ENCODE assay signal across 8 cellular contexts in genomic region chr18:48676756-48677368, GRCh38.
A peak's percentile ranks its signal among the peaks of the same experiment; 100 is the strongest.
DNase-seq lines count a peak whose midpoint lies in the region; ATAC-seq, FAIRE-seq and TF ChIP-seq lines count a peak whose summit lies in the region.

No MANE protein-coding gene starts in this region.

- peak; percentile 97 for TF ChIP-seq CTCF in endodermal cell (conservative IDR thresholded peaks at IDR 0.05)

- no peak for ATAC-seq in HG03521 (IDR thresholded peaks at IDR 0.05; ENCODE audit: unreplicated experiment)

- H3K4me3 Mint-ChIP-seq in endodermal cell = no peak overlapping the region

- no peak overlapping the region for H3K27ac ChIP-seq in endodermal cell (ENCODE audit: low read depth, low read length)

- TF ChIP-seq POLR2A in H54 (IDR thresholded peaks at IDR 0.05; ENCODE audit: low read depth, low read length) = no peak

- no peaks in the 10 kb centered on the region for H3K9me3 ChIP-seq in endodermal cell (ENCODE audit: control insufficient read depth, low read length)

- no peaks in the 10 kb centered on the region for H3K4me1 ChIP-seq in endodermal cell (ENCODE audit: control insufficient read depth, insufficient read depth, low read length)

- no peak overlapping the region for H3K4me3 ChIP-seq in endodermal cell (ENCODE audit: low read length)

- H3K4me1 Mint-ChIP-seq in endodermal cell = peaks cover 1% of the 10 kb centered on the region

- no peaks in the 10 kb centered on the region for H3K27me3 Mint-ChIP-seq in endodermal cell (ENCODE audit: insufficient read depth)

- H3K36me3 ChIP-seq in endodermal cell (ENCODE audit: control insufficient read depth, insufficient read depth, low read length) = peaks cover 3% of the 10 kb centered on the region

- no peaks in the 10 kb centered on the region for H3K27me3 ChIP-seq in endodermal cell (ENCODE audit: control insufficient read depth, insufficient read depth, low read length, poor library complexity, severe bottlenecking)

- H3K27ac Mint-ChIP-seq in endodermal cell = no peak overlapping the region

- no peak for FAIRE-seq in H54 (lab: Jason Lieb, UNC)

- no peaks in the 10 kb centered on the region for H3K36me3 Mint-ChIP-seq in endodermal cell (ENCODE audit: low read depth)

- no peaks in the 10 kb centered on the region for H3K9me3 Mint-ChIP-seq in endodermal cell

- WGBS in endodermal cell (ENCODE audit: insufficient coverage in 1 of 2, insufficient read length in 1 of 2), 2 experiments = 54% methylated on average over 9 to 17 of the region's 17 CpGs

- peak; percentile 75 for DNase-seq in COR-L47 (lab: John Stamatoyannopoulos, UW)
- DNase-seq in H54 (ENCODE audit: insufficient read length, low spot score) = peak; percentile 38
- DNase-seq in NCI-H510A treated with DMSO at 0.1 percent for 48 hours (lab: John Stamatoyannopoulos, UW) = peak; percentile 25
- DNase-seq in activated CD8-positive, alpha-beta memory T cell treated with anti-CD3 and anti-CD28 coated beads for 48 hours (ENCODE audit: low read depth in 2 of 3, low spot score in 2 of 3) = peak; percentile 31 to 63 (median 47)
- peak; percentile 92 for DNase-seq in endodermal cell
- DNase-seq in middle frontal gyrus (ENCODE audit: extremely low spot score, low spot score) = peak; percentile 31
- DNase-seq in stimulated activated CD8-positive, alpha-beta memory T cell treated with anti-CD3 and anti-CD28 coated beads, Interleukin-4, amount 100 ng/mL, for 48 hours = peak; percentile 84

- H3K9ac ChIP-seq in endodermal cell (ENCODE audit: extremely low read depth, low read length, poor library complexity, severe bottlenecking) = no peak overlapping the region

Comparison
In these comparisons a context has a peak if more than half of its experiments do, and no peak if none do; other contexts are left out.
1. DNase-seq: peak in every context shown above with its lines; median percentile 92 in endodermal cell; 84 in stimulated activated CD8-positive, alpha-beta memory T cell treated with anti-CD3 and anti-CD28 coated beads, Interleukin-4, amount 100 ng/mL, for 48 hours; 75 in COR-L47; 47 in activated CD8-positive, alpha-beta memory T cell treated with anti-CD3 and anti-CD28 coated beads for 48 hours; 38 in H54; 31 in middle frontal gyrus; 25 in NCI-H510A treated with DMSO at 0.1 percent for 48 hours.